In genomic region chr20:47348539-47349142, GRCh38 we compare ENCODE assay signal across 10 cellular contexts. TPM values are rescaled to one million over a fixed set of nuclear protein-coding genes. Genes with fewer than 3 reads are reported as not detected.
DNase-seq lines count a peak whose midpoint lies in the region; ATAC-seq and TF ChIP-seq lines count a peak whose summit lies in the region.
"Had no signal": no experiment of that assay in that cellular context is flagged by ENCODE, and none has a peak within 500 bp of the region (broad histone marks: within the 10 kb centered on the region; RNA-seq: fewer than 3 reads in every experiment).

No MANE protein-coding gene starts in this region.

- peaks cover 7 to 88% (median 54%) of the 10 kb centered on the region in 4 donors for H3K4me1 ChIP-seq in tibial nerve

- no peaks in the 10 kb centered on the region for H3K9me3 ChIP-seq in tibial nerve
- H3K9me3 ChIP-seq: HAP-1 had no signal

- peak; percentile 20 for ATAC-seq in memory B cell (ENCODE audit: low read depth)
- ATAC-seq in GM19035 (IDR thresholded peaks at IDR 0.05; ENCODE audit: unreplicated experiment), result no peak
- ATAC-seq in HG02798 (IDR thresholded peaks at IDR 0.05; ENCODE audit: poor library complexity, unreplicated experiment), result no peak
- ATAC-seq: activated T-helper 17 cell treated with anti-CD3 and anti-CD28 coated beads, Interleukin-2, amount 50 U/mL, for 72 hours had no signal

- no peak overlapping the region for H3K4me3 ChIP-seq in tibial nerve
- H3K4me3 ChIP-seq: HAP-1 had no signal

- peaks cover 0 to 13% (median 0%) of the 10 kb centered on the region in 3 donors for H3K36me3 ChIP-seq in tibial nerve

- peak overlapping the region; percentile 62 to 100 (median 87) for H3K27ac ChIP-seq in tibial nerve

- no peaks in the 10 kb centered on the region for H3K27me3 ChIP-seq in tibial nerve

- H3K27me3 Mint-ChIP-seq in memory B cell, result no peaks in the 10 kb centered on the region
- H3K27me3 Mint-ChIP-seq: activated T-helper 17 cell treated with anti-CD3 and anti-CD28 coated beads, Interleukin-2, amount 50 U/mL, for 72 hours had no signal

- no peak for TF ChIP-seq POLR2A in tibial nerve (IDR thresholded peaks at IDR 0.05)

- no peaks in the 10 kb centered on the region for H3K9me3 Mint-ChIP-seq in memory B cell
- H3K9me3 Mint-ChIP-seq: activated T-helper 17 cell treated with anti-CD3 and anti-CD28 coated beads, Interleukin-2, amount 50 U/mL, for 72 hours had no signal

- no peak overlapping the region for H3K4me3 Mint-ChIP-seq in memory B cell
- H3K4me3 Mint-ChIP-seq: activated T-helper 17 cell treated with anti-CD3 and anti-CD28 coated beads, Interleukin-2, amount 50 U/mL, for 72 hours had no signal

- WGBS in tibial nerve, 2 donors, result 54 to 57% methylated on average over 8 of the region's 8 CpGs

- no peak overlapping the region for H3K27ac Mint-ChIP-seq in memory B cell

- peaks cover 36% of the 10 kb centered on the region for H3K4me1 Mint-ChIP-seq in memory B cell

- H3K36me3 Mint-ChIP-seq in memory B cell, result peaks cover 22% of the 10 kb centered on the region

- TF ChIP-seq CTCF in tibial nerve (IDR thresholded peaks at IDR 0.05), result no peak

- TF ChIP-seq EP300 in tibial nerve (IDR thresholded peaks at IDR 0.05), result no peak

- DNase-seq in MV-4-11 (lab: John Stamatoyannopoulos, UW), result peak; percentile 35
- peak; percentile 41 for DNase-seq in dermis blood vessel endothelial cell
- DNase-seq in memory B cell (ENCODE audit: low spot score in 2 of 2), result no peak
- no peak for DNase-seq in tibial nerve (ENCODE audit: low spot score in 2 of 2)
- DNase-seq in GM03348 (ENCODE audit: low spot score), result no peak
- DNase-seq: foreskin melanocyte had no signal

RNA-seq across cellular contexts. Expression of gene ZMYND8, which starts 7.9 kb away (rescaled TPM):
- 35.9 and 59.4 TPM in 2 replicates for total RNA-seq in dermis blood vessel endothelial cell
- 10 to 100 TPM; 45.3 to 69.9 (median 49.8) TPM for total RNA-seq in tibial nerve

Comparison
In these comparisons a context has a peak if more than half of its experiments do, and no peak if none do; other contexts are left out.
1. DNase-seq: peak in MV-4-11 (single experiment) and dermis blood vessel endothelial cell (single experiment); none in memory B cell (0 of 2), tibial nerve (0 of 2) and GM03348 (single experiment).